Comparison of ENCODE assay signal across 2 cellular contexts in the genomic region with DNA sequence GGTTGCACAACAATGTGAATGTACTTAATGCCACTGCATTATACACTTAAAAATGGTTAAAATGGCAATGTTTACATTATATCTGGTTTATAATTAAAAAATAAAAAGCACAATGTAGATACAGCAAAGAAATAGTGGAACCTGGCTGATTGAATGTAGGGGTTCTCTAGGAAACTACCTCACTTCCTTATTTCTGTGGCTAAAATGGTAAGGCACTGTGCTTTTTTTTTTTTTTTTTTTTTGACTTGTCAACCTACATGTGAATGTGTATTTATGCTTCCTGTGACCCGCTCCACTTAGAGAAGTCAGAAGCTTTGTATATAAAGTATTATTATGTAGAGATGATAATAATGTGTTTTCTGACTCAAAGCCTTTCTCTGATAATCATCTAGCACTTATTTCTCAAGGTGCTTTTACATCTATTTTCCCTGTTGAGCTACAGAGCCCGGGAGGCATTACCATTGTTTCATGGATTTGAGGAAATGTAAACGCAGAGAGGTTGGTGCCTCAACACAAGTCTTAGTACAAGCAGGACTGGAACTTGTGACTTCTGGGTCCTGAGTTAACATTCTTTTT.
TF ChIP-seq lines count a peak whose summit lies in the region.

No MANE protein-coding gene starts in this region.

TF ChIP-seq in HEK293T, 16 proteins besides CTCF, POLR2A, EP300 and RAD21:
- no peak for TF ChIP-seq SUZ12 (IDR thresholded peaks at IDR 0.05)
- no peak for TF ChIP-seq LEF1 (IDR thresholded peaks at IDR 0.05; ENCODE audit: borderline replicate concordance)
- TF ChIP-seq ZNF384 (IDR thresholded peaks at IDR 0.05) = peak; percentile 48

TF ChIP-seq in K562, 482 proteins besides CTCF, POLR2A, EP300 and RAD21:
- TF ChIP-seq CREB1 (IDR thresholded peaks at IDR 0.05) (no peak), CREB1 (CRISPR knock-in tag; IDR thresholded peaks at IDR 0.05) (no peak), ZNF707 (CRISPR knock-in tag; conservative IDR thresholded peaks at IDR 0.05) (no peak), SPI1 (IDR thresholded peaks at IDR 0.05; ENCODE audit: borderline replicate concordance, low read depth, low read length) (0 out of 2 replicates have a peak, but pooled peaks have one; percentile 31), ZNF384 (IDR thresholded peaks at IDR 0.05; ENCODE audit: low read depth, low read length) (peak; percentile 31; the same call in 1 of the 2 replicates), PTBP1 (IDR thresholded peaks at IDR 0.05; ENCODE audit: low read depth, low read length) (no peak), ILF3 (IDR thresholded peaks at IDR 0.05; ENCODE audit: borderline replicate concordance) (no peak), HOXB6 (CRISPR knock-in tag; IDR thresholded peaks at IDR 0.05; ENCODE audit: borderline replicate concordance) (no peak), PHF8 (IDR thresholded peaks at IDR 0.05; ENCODE audit: borderline replicate concordance, low read length) (no peak), HDAC2 (IDR thresholded peaks at IDR 0.05) (no peak)
- TF ChIP-seq, protein P1, sequence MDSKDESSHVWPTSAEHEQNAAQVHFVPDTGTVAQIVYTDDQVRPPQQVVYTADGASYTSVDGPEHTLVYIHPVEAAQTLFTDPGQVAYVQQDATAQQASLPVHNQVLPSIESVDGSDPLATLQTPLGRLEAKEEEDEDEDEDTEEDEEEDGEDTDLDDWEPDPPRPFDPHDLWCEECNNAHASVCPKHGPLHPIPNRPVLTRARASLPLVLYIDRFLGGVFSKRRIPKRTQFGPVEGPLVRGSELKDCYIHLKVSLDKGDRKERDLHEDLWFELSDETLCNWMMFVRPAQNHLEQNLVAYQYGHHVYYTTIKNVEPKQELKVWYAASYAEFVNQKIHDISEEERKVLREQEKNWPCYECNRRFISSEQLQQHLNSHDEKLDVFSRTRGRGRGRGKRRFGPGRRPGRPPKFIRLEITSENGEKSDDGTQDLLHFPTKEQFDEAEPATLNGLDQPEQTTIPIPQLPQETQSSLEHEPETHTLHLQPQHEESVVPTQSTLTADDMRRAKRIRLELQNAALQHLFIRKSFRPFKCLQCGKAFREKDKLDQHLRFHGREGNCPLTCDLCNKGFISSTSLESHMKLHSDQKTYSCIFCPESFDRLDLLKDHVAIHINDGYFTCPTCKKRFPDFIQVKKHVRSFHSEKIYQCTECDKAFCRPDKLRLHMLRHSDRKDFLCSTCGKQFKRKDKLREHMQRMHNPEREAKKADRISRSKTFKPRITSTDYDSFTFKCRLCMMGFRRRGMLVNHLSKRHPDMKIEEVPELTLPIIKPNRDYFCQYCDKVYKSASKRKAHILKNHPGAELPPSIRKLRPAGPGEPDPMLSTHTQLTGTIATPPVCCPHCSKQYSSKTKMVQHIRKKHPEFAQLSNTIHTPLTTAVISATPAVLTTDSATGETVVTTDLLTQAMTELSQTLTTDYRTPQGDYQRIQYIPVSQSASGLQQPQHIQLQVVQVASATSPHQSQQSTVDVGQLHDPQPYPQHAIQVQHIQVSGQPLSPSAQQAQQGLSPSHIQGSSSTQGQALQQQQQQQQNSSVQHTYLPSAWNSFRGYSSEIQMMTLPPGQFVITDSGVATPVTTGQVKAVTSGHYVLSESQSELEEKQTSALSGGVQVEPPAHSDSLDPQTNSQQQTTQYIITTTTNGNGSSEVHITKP (IDR thresholded peaks at IDR 0.05; ENCODE audit: partially characterized antibody) = peak; percentile 23
